In the genomic region with DNA sequence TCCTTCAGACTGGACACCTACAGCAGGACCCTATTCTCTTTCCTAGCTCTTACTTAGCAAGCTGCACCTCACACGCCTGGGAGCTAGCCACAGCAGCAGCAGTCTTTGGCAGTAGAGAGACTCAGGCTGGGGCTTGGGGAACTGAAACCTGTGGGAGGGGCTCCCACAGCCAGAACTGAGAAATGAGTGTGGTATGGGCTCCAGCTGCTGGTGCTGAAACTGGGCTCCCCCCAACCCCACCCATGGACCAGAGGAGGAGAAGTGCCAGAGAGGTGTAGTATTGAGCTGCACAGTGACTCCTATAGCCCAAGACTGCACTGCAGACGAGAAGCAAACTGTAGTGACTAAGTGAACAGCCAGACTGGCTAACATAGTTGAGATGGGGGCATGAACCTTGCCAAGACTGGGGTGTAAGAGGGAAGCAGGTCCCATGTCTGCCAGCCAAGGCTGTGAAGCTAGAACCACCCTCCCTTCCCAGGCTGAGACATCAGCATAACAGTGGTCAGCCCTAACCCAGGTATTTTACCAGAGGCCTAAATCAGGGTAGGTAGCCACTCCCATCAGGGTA, we compare ENCODE assay signal across 1 cellular context.
TF ChIP-seq lines count a peak whose summit lies in the region.

No MANE protein-coding gene starts in this region.

TF ChIP-seq in IMR-90, 13 proteins besides CTCF, POLR2A, EP300 and RAD21 (continued from another document):
- no peak for TF ChIP-seq RCOR1 (IDR thresholded peaks at IDR 0.05; ENCODE audit: insufficient replicate concordance, low read length)
- no peak for TF ChIP-seq MAZ (IDR thresholded peaks at IDR 0.05; ENCODE audit: borderline replicate concordance, low read depth, low read length)
- no peak for TF ChIP-seq MXI1 (IDR thresholded peaks at IDR 0.05; ENCODE audit: borderline replicate concordance, low read depth, low read length)
- TF ChIP-seq, protein P1, sequence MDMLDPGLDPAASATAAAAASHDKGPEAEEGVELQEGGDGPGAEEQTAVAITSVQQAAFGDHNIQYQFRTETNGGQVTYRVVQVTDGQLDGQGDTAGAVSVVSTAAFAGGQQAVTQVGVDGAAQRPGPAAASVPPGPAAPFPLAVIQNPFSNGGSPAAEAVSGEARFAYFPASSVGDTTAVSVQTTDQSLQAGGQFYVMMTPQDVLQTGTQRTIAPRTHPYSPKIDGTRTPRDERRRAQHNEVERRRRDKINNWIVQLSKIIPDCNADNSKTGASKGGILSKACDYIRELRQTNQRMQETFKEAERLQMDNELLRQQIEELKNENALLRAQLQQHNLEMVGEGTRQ (IDR thresholded peaks at IDR 0.05; ENCODE audit: low read depth, low read length): no peak
- TF ChIP-seq NFE2L2 (IDR thresholded peaks at IDR 0.05; ENCODE audit: low read depth, low read length): no peak
- TF ChIP-seq SMC3 (IDR thresholded peaks at IDR 0.05; ENCODE audit: low read depth, low read length): no peak
TF ChIP-seq in IMR-90: peak in this region for 0.
